9 cellular contexts compared by ENCODE assay signal in the genomic region with DNA sequence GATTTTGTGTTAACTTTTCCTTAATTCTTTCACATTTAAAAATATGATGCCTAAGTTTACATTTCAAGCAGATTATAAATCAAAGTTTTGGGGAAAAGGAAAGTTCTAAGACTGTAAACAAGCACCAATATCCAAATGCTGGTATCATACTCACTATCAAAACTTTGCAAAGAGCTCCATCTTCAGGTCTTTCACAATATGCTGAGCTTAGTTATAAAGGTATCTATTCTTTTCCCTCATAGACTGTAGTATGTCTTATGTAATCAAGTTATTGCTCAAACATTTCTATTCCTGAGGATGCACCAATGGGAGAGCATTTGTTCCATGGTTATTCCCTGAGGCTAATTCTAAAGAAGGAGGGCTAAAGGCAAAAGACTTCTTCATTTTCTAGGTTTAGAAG.
DNase-seq lines count a peak whose midpoint lies in the region; ATAC-seq and TF ChIP-seq lines count a peak whose summit lies in the region.
"Had no signal": no experiment of that assay in that cellular context is flagged by ENCODE, and none has a peak within 500 bp of the region (broad histone marks: within the 10 kb centered on the region; RNA-seq: fewer than 3 reads in every experiment).

No MANE protein-coding gene starts in this region.

- H3K27ac ChIP-seq in C4-2B (no peak overlapping the region), sigmoid colon (no peak overlapping the region), left ventricle myocardium inferior (replicated peaks) (no peak overlapping the region)
- H3K27ac ChIP-seq: thoracic aorta had no signal

- no peak overlapping the region for H3K4me3 ChIP-seq in kidney epithelial cell (ENCODE audit: low read depth, low read length)
- no peak overlapping the region for H3K4me3 ChIP-seq in sigmoid colon
- no peak overlapping the region for H3K4me3 ChIP-seq in left ventricle myocardium inferior
- H3K4me3 ChIP-seq: thoracic aorta had no signal

- DNase-seq in RPMI7951 (ENCODE audit: low read depth) (peak; percentile 33), kidney epithelial cell (ENCODE audit: low read depth) (no peak), NCI-H446 treated with DMSO at 0.1 percent for 48 hours (lab: John Stamatoyannopoulos, UW) (no peak), sigmoid colon (no peak), left ventricle myocardium inferior (no peak)

- H3K9me3 ChIP-seq in sigmoid colon: no peaks in the 10 kb centered on the region
- no peaks in the 10 kb centered on the region for H3K9me3 ChIP-seq in left ventricle myocardium inferior (replicated peaks)
- H3K9me3 ChIP-seq: thoracic aorta had no signal

- H3K4me1 ChIP-seq in sigmoid colon: no peaks in the 10 kb centered on the region
- no peaks in the 10 kb centered on the region for H3K4me1 ChIP-seq in left ventricle myocardium inferior

- intact Hi-C loops in sigmoid colon (cut with DNase I): no loop called here
- intact Hi-C loops in left ventricle myocardium inferior (cut with micrococcal nuclease): no loop called here

- no peaks in the 10 kb centered on the region for H3K36me3 ChIP-seq in kidney epithelial cell (ENCODE audit: control insufficient read depth, insufficient read depth, low read length)
- no peaks in the 10 kb centered on the region for H3K36me3 ChIP-seq in sigmoid colon
- no peaks in the 10 kb centered on the region for H3K36me3 ChIP-seq in left ventricle myocardium inferior
- H3K36me3 ChIP-seq: thoracic aorta had no signal

- peak; percentile 88 for ATAC-seq in GM19351 (IDR thresholded peaks at IDR 0.05; ENCODE audit: unreplicated experiment)
- ATAC-seq in HG03442 (IDR thresholded peaks at IDR 0.05; ENCODE audit: unreplicated experiment): peak; percentile 86

- H3K27me3 ChIP-seq in kidney epithelial cell (ENCODE audit: control insufficient read depth, insufficient read depth, low read length) (no peaks in the 10 kb centered on the region), sigmoid colon (peaks cover 0 to 6% (median 0%) of the 10 kb centered on the region in 3 donors), left ventricle myocardium inferior (ENCODE audit: low read depth) (peaks cover 11% of the 10 kb centered on the region)

- TF ChIP-seq CTCF in C4-2B (conservative IDR thresholded peaks at IDR 0.05): peak; percentile 48
- TF ChIP-seq CTCF in kidney epithelial cell (IDR thresholded peaks at IDR 0.05; ENCODE audit: insufficient read depth, low read length, poor library complexity, severe bottlenecking): peak; percentile 36
- no peak for TF ChIP-seq CTCF in sigmoid colon (IDR thresholded peaks at IDR 0.05)
- no peak for TF ChIP-seq CTCF in left ventricle myocardium inferior (IDR thresholded peaks at IDR 0.05; ENCODE audit: borderline replicate concordance)

- TF ChIP-seq EP300 in sigmoid colon (IDR thresholded peaks at IDR 0.05): no peak

- TF ChIP-seq POLR2A in sigmoid colon (IDR thresholded peaks at IDR 0.05): no peak

Comparison
In these comparisons a context has a peak if more than half of its experiments do, and no peak if none do; other contexts are left out.
1. CTCF ChIP-seq: peak in C4-2B (single experiment) and kidney epithelial cell (single experiment); none in sigmoid colon (0 of 4) and left ventricle myocardium inferior (single experiment).